1 cellular context compared by ENCODE assay signal in the genomic region with DNA sequence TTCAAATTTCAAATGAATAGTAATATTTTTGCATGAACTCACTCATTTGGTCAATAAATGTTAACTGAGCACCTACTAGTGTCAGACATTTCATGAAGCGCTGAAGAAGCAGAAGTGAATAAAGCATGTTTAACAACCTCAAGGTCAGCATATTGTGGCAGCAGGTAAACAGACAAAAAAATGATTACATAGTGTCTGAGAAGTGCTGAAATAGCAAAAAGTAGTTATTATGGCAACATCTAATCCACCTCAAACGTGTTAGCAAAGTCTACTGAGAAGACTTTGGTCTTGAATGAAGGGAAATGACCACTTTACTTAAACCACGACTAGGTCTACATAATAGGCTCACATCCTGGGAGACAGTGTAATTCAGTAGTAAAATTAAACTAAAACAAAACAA.
A peak's percentile ranks its signal among the peaks of the same experiment; 100 is the strongest.
TF ChIP-seq lines count a peak whose summit lies in the region.

No MANE protein-coding gene starts in this region.

TF ChIP-seq in HepG2, 621 proteins besides CTCF, POLR2A, EP300 and RAD21 (continued from another document):
- TF ChIP-seq TAF15 (IDR thresholded peaks at IDR 0.05; ENCODE audit: low read depth, low read length, poor library complexity, severe bottlenecking) (no peak), ZNF329 (CRISPR knock-in tag; IDR thresholded peaks at IDR 0.05; ENCODE audit: low read depth) (no peak), ZNF468 (CRISPR knock-in tag; IDR thresholded peaks at IDR 0.05) (no peak), ZNF782 (CRISPR knock-in tag; IDR thresholded peaks at IDR 0.05; ENCODE audit: borderline replicate concordance) (no peak), CC2D1A (CRISPR knock-in tag; IDR thresholded peaks at IDR 0.05) (no peak), TCF12 (IDR thresholded peaks at IDR 0.05) (no peak), TCF12 (CRISPR knock-in tag; IDR thresholded peaks at IDR 0.05) (no peak), ZBTB7B (CRISPR knock-in tag; IDR thresholded peaks at IDR 0.05) (no peak), MAFF (IDR thresholded peaks at IDR 0.05; ENCODE audit: low read depth, low read length) (peak; percentile 88)
- TF ChIP-seq, protein P1, sequence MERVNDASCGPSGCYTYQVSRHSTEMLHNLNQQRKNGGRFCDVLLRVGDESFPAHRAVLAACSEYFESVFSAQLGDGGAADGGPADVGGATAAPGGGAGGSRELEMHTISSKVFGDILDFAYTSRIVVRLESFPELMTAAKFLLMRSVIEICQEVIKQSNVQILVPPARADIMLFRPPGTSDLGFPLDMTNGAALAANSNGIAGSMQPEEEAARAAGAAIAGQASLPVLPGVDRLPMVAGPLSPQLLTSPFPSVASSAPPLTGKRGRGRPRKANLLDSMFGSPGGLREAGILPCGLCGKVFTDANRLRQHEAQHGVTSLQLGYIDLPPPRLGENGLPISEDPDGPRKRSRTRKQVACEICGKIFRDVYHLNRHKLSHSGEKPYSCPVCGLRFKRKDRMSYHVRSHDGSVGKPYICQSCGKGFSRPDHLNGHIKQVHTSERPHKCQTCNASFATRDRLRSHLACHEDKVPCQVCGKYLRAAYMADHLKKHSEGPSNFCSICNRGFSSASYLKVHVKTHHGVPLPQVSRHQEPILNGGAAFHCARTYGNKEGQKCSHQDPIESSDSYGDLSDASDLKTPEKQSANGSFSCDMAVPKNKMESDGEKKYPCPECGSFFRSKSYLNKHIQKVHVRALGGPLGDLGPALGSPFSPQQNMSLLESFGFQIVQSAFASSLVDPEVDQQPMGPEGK (CRISPR knock-in tag; IDR thresholded peaks at IDR 0.05) = no peak
- TF ChIP-seq, protein P2, sequence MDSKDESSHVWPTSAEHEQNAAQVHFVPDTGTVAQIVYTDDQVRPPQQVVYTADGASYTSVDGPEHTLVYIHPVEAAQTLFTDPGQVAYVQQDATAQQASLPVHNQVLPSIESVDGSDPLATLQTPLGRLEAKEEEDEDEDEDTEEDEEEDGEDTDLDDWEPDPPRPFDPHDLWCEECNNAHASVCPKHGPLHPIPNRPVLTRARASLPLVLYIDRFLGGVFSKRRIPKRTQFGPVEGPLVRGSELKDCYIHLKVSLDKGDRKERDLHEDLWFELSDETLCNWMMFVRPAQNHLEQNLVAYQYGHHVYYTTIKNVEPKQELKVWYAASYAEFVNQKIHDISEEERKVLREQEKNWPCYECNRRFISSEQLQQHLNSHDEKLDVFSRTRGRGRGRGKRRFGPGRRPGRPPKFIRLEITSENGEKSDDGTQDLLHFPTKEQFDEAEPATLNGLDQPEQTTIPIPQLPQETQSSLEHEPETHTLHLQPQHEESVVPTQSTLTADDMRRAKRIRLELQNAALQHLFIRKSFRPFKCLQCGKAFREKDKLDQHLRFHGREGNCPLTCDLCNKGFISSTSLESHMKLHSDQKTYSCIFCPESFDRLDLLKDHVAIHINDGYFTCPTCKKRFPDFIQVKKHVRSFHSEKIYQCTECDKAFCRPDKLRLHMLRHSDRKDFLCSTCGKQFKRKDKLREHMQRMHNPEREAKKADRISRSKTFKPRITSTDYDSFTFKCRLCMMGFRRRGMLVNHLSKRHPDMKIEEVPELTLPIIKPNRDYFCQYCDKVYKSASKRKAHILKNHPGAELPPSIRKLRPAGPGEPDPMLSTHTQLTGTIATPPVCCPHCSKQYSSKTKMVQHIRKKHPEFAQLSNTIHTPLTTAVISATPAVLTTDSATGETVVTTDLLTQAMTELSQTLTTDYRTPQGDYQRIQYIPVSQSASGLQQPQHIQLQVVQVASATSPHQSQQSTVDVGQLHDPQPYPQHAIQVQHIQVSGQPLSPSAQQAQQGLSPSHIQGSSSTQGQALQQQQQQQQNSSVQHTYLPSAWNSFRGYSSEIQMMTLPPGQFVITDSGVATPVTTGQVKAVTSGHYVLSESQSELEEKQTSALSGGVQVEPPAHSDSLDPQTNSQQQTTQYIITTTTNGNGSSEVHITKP (CRISPR knock-in tag; IDR thresholded peaks at IDR 0.05; ENCODE audit: low read depth) = no peak
